Comparison of ENCODE assay signal across 16 cellular contexts in the genomic region with DNA sequence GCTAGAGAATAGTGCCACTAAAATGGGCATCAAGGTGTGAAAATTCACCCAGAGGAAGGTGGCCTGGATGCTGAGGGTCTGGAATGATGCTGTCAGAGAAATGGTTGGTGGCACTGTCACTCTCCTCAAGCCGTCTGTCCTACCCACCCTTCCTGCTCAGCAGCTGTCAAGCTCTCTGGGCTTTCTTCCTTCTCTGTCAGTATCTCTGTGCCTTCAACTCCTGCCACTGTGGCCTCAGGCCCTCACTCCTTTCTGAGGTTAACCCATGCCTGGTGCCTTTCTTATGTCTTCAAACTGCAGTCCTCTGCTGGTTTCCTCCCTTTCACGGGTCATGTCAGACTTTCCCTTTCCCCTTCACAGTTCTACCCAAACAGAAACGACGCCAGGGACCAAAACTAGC. TPM values are rescaled to one million over a fixed set of nuclear protein-coding genes. Genes with fewer than 3 reads are reported as not detected.
DNase-seq lines count a peak whose midpoint lies in the region; ATAC-seq and TF ChIP-seq lines count a peak whose summit lies in the region.
"Had no signal": no experiment of that assay in that cellular context is flagged by ENCODE, and none has a peak within 500 bp of the region (broad histone marks: within the 10 kb centered on the region; RNA-seq: fewer than 3 reads in every experiment).

No MANE protein-coding gene starts in this region.

- H3K9me3 Mint-ChIP-seq in memory B cell (no peaks in the 10 kb centered on the region), Calu3 (ENCODE audit: low read depth, unreplicated experiment) (no peaks in the 10 kb centered on the region)
- H3K9me3 Mint-ChIP-seq: naive thymus-derived CD8-positive, alpha-beta T cell had no signal

- intact Hi-C loops in Calu3 (cut with micrococcal nuclease; ENCODE audit: unreplicated experiment), result no loop called here

- H3K27me3 Mint-ChIP-seq in memory B cell (peaks cover 14% of the 10 kb centered on the region), Calu3 (ENCODE audit: unreplicated experiment) (no peaks in the 10 kb centered on the region)

- ATAC-seq in HG03432 (IDR thresholded peaks at IDR 0.05; ENCODE audit: unreplicated experiment) (peak; percentile 34), memory B cell (ENCODE audit: low read depth) (peak; percentile 32), GM18511 (IDR thresholded peaks at IDR 0.05; ENCODE audit: unreplicated experiment) (no peak)
- ATAC-seq: gastroesophageal sphincter; lower lobe of right lung; naive thymus-derived CD8-positive, alpha-beta T cell had no signal

- CTCF ChIA-PET in Calu3 (lab: Charles Lee), result no interaction called here

- TF ChIP-seq CTCF in GM12864 (IDR thresholded peaks at IDR 0.05; ENCODE audit: low read depth, low read length, missing control alignments) (no peak), Calu3 (IDR thresholded peaks at IDR 0.05; ENCODE audit: unreplicated experiment) (no peak)

- H3K36me3 Mint-ChIP-seq in memory B cell, result no peaks in the 10 kb centered on the region
- H3K36me3 Mint-ChIP-seq in Calu3 (ENCODE audit: insufficient read depth, unreplicated experiment), result peaks cover 56% of the 10 kb centered on the region
- H3K36me3 Mint-ChIP-seq: naive thymus-derived CD8-positive, alpha-beta T cell had no signal

- DNase-seq in GM12864 (ENCODE audit: low read depth) (peak; percentile 33), GM19240 (ENCODE audit: insufficient read length, low spot score) (peak; percentile 46), memory B cell (ENCODE audit: low spot score in 2 of 2) (no peak), Calu3 (no peak), NCI-H524 (lab: John Stamatoyannopoulos, UW) (no peak), AG08395 (ENCODE audit: low spot score) (no peak)
- DNase-seq: activated CD4-positive, alpha-beta T cell treated with anti-CD3 and anti-CD28 coated beads, Interleukin-2, amount 50 U/mL, for 4 hours; aorta; lower lobe of right lung; naive thymus-derived CD8-positive, alpha-beta T cell; NCI-H1694 had no signal

- BruUV-seq in Calu3 (replicated peaks; lab: Mats Ljungman, UMichigan), result no TSS peak

- H3K4me3 Mint-ChIP-seq in memory B cell (peak overlapping the region; percentile 56), Calu3 (ENCODE audit: low read depth, unreplicated experiment) (no peak overlapping the region)
- H3K4me3 Mint-ChIP-seq: naive thymus-derived CD8-positive, alpha-beta T cell had no signal

- no peak overlapping the region for H3K4me3 ChIP-seq in GM12864 (ENCODE audit: low read depth, low read length)
- H3K4me3 ChIP-seq: gastroesophageal sphincter, lower lobe of right lung, SJSA1 had no signal

- H3K27ac Mint-ChIP-seq in memory B cell (no peak overlapping the region), Calu3 (ENCODE audit: unreplicated experiment) (no peak overlapping the region)

- H3K4me1 Mint-ChIP-seq in memory B cell (peaks cover 29% of the 10 kb centered on the region), Calu3 (ENCODE audit: low read depth, unreplicated experiment) (peaks cover 60% of the 10 kb centered on the region)

RNA-seq across cellular contexts. Expression of a gene that starts 4.4 kb away (rescaled TPM):
- 48.1 and 48.4 TPM in 2 replicates for total RNA-seq in Calu3 (2022)
- total RNA-seq: HT1080 had no signal

Comparison
In these comparisons a context has a peak if more than half of its experiments do, and no peak if none do; other contexts are left out.
1. DNase-seq: peak in GM12864 (single experiment) and GM19240 (single experiment); none in memory B cell (0 of 2), Calu3 (single experiment), NCI-H524 (0 of 2) and AG08395 (single experiment).